Comparison of ENCODE assay signal across 14 cellular contexts in genomic region chr1:37753473-37754321, GRCh38. TPM values are rescaled to one million over a fixed set of nuclear protein-coding genes. Genes with fewer than 3 reads are reported as not detected.
A peak's percentile ranks its signal among the peaks of the same experiment; 100 is the strongest.
DNase-seq lines count a peak whose midpoint lies in the region; ATAC-seq and TF ChIP-seq lines count a peak whose summit lies in the region.
"Had no signal": no experiment of that assay in that cellular context is flagged by ENCODE, and none has a peak within 500 bp of the region (broad histone marks: within the 10 kb centered on the region; RNA-seq: fewer than 3 reads in every experiment).

No MANE protein-coding gene starts in this region.

- H3K79me2 ChIP-seq in OCI-LY3 (ENCODE audit: low read length) (no peaks in the 10 kb centered on the region), GM23248 (ENCODE audit: insufficient read depth) (no peaks in the 10 kb centered on the region)

- peaks cover 31% of the 10 kb centered on the region for H3K27me3 Mint-ChIP-seq in T-helper 2 cell treated with Interferon-gamma antibody and Interleukin-4, amounts not matched to agents 5 μg/mL and 100 μg/mL, for 36 hours (ENCODE audit: low read depth)
- H3K27me3 Mint-ChIP-seq in endodermal cell (ENCODE audit: insufficient read depth) = peaks cover 36% of the 10 kb centered on the region
- peaks cover 43% of the 10 kb centered on the region for H3K27me3 Mint-ChIP-seq in osteocyte (ENCODE audit: unreplicated experiment)

- H3K27ac ChIP-seq in OCI-LY3 (ENCODE audit: low read length) (no peak overlapping the region), endodermal cell (ENCODE audit: low read depth, low read length) (no peak overlapping the region), GM23248 (no peak overlapping the region), esophagus muscularis mucosa (replicated peaks in 1 of 4) (no peak overlapping the region)
- H3K27ac ChIP-seq: breast epithelium, left ventricle myocardium inferior, SJSA1 had no signal

- H2AFZ ChIP-seq in OCI-LY3 (ENCODE audit: low read depth, low read length) = no peak overlapping the region
- H2AFZ ChIP-seq in GM23248 = no peak overlapping the region

- no peak overlapping the region for H3K9ac ChIP-seq in OCI-LY3 (ENCODE audit: low read length)
- H3K9ac ChIP-seq in endodermal cell (ENCODE audit: extremely low read depth, low read length, poor library complexity, severe bottlenecking) = no peak overlapping the region
- no peak overlapping the region for H3K9ac ChIP-seq in GM23248

- TF ChIP-seq EP300 in esophagus muscularis mucosa (IDR thresholded peaks at IDR 0.05) = no peak

- TF ChIP-seq CTCF in OCI-LY3 (IDR thresholded peaks at IDR 0.05; ENCODE audit: low read depth, low read length) (no peak), endodermal cell (conservative IDR thresholded peaks at IDR 0.05) (no peak), osteocyte (IDR thresholded peaks at IDR 0.05) (no peak), esophagus muscularis mucosa (IDR thresholded peaks at IDR 0.05) (no peak)

- no peaks in the 10 kb centered on the region for H3K36me3 Mint-ChIP-seq in T-helper 2 cell treated with Interferon-gamma antibody and Interleukin-4, amounts not matched to agents 5 μg/mL and 100 μg/mL, for 36 hours (ENCODE audit: low read depth)
- H3K36me3 Mint-ChIP-seq in endodermal cell (ENCODE audit: low read depth) (no peaks in the 10 kb centered on the region), osteocyte (ENCODE audit: unreplicated experiment) (no peaks in the 10 kb centered on the region)

- no peaks in the 10 kb centered on the region for H3K9me3 Mint-ChIP-seq in T-helper 2 cell treated with Interferon-gamma antibody and Interleukin-4, amounts not matched to agents 5 μg/mL and 100 μg/mL, for 36 hours
- H3K9me3 Mint-ChIP-seq in endodermal cell = no peaks in the 10 kb centered on the region
- no peaks in the 10 kb centered on the region for H3K9me3 Mint-ChIP-seq in osteocyte (ENCODE audit: unreplicated experiment)

- in situ Hi-C loops in GM23248 (cut with MboI) = no loop called here

- H4K20me1 ChIP-seq in OCI-LY3 (ENCODE audit: insufficient read depth, low read length) (no peaks in the 10 kb centered on the region), GM23248 (ENCODE audit: insufficient read depth) (no peaks in the 10 kb centered on the region)

- no peak for DNase-seq in T-helper 2 cell treated with Interferon-gamma antibody and Interleukin-4, amounts not matched to agents 5 μg/mL and 100 μg/mL, for 36 hours (ENCODE audit: low spot score)
- DNase-seq in T-helper 2 cell = no peak
- no peak for DNase-seq in endodermal cell
- DNase-seq in osteocyte (ENCODE audit: extremely low spot score, unreplicated experiment) = no peak
- no peak for DNase-seq in GM23248
- DNase-seq in esophagus muscularis mucosa (ENCODE audit: extremely low spot score) = no peak
- DNase-seq: GDM1, left ventricle myocardium inferior had no signal

- H3K9me3 ChIP-seq in OCI-LY3 (ENCODE audit: insufficient read depth, low read length) = no peaks in the 10 kb centered on the region
- no peaks in the 10 kb centered on the region for H3K9me3 ChIP-seq in endodermal cell (ENCODE audit: control insufficient read depth, low read length)
- H3K9me3 ChIP-seq in GM23248 (ENCODE audit: low read depth) = no peaks in the 10 kb centered on the region
- H3K9me3 ChIP-seq in esophagus muscularis mucosa = no peaks in the 10 kb centered on the region
- H3K9me3 ChIP-seq: breast epithelium, left ventricle myocardium inferior, SJSA1 had no signal

- H3K4me2 ChIP-seq in OCI-LY3 (ENCODE audit: low read length) = peak overlapping the region; percentile 30; the same call in 1 of the 2 replicates
- H3K4me2 ChIP-seq in GM23248 (ENCODE audit: unreplicated experiment) = no peak overlapping the region

- H3K27me3 ChIP-seq in OCI-LY3 (ENCODE audit: low read depth, low read length) (0 out of 2 replicates have a peak, but pooled peaks cover 3% of the 10 kb centered on the region), endodermal cell (ENCODE audit: control insufficient read depth, insufficient read depth, low read length, poor library complexity, severe bottlenecking) (peaks cover 97% of the 10 kb centered on the region), GM23248 (replicated peaks; ENCODE audit: insufficient read depth) (peaks cover 61% of the 10 kb centered on the region), esophagus muscularis mucosa (peaks cover 0 to 100% (median 31%) of the 10 kb centered on the region in 4 donors)

- no peaks in the 10 kb centered on the region for H3K4me1 Mint-ChIP-seq in T-helper 2 cell treated with Interferon-gamma antibody and Interleukin-4, amounts not matched to agents 5 μg/mL and 100 μg/mL, for 36 hours (ENCODE audit: low read depth)
- H3K4me1 Mint-ChIP-seq in endodermal cell = peaks cover 2% of the 10 kb centered on the region
- H3K4me1 Mint-ChIP-seq in osteocyte (ENCODE audit: unreplicated experiment) = peaks cover 4% of the 10 kb centered on the region

- no peaks in the 10 kb centered on the region for H3K9me2 ChIP-seq in GM23248 (ENCODE audit: insufficient read depth)

- no peak for TF ChIP-seq POLR2A in esophagus muscularis mucosa (IDR thresholded peaks at IDR 0.05; ENCODE audit: low read depth)

- H3K27ac Mint-ChIP-seq in T-helper 2 cell treated with Interferon-gamma antibody and Interleukin-4, amounts not matched to agents 5 μg/mL and 100 μg/mL, for 36 hours = no peak overlapping the region
- H3K27ac Mint-ChIP-seq in endodermal cell = no peak overlapping the region
- no peak overlapping the region for H3K27ac Mint-ChIP-seq in osteocyte (ENCODE audit: unreplicated experiment)

- WGBS in endodermal cell (ENCODE audit: insufficient coverage in 1 of 2, insufficient read length in 1 of 2), 2 experiments = 27 to 38% methylated on average over 16 to 52 of the region's 52 CpGs
- WGBS in GM23248 (ENCODE audit: low coverage in 1 of 2, low lambda C conversion rate in 2 of 2, missing lambda C conversion rate in 2 of 2), 2 experiments = 4 to 5% methylated on average over 21 to 50 of the region's 52 CpGs
- WGBS in esophagus muscularis mucosa = 9% methylated on average over 20 of the region's 52 CpGs

- intact Hi-C loops in esophagus muscularis mucosa (cut with DNase I) = no loop called here

- H3K4me1 ChIP-seq in OCI-LY3 (ENCODE audit: low read length) (peaks cover 3% of the 10 kb centered on the region; the same call in 1 of the 2 replicates), endodermal cell (ENCODE audit: control insufficient read depth, insufficient read depth, low read length) (no peaks in the 10 kb centered on the region), GM23248 (ENCODE audit: insufficient read depth) (no peaks in the 10 kb centered on the region), esophagus muscularis mucosa (peaks cover 0 to 20% (median 14%) of the 10 kb centered on the region in 4 donors)
- H3K4me1 ChIP-seq: breast epithelium, left ventricle myocardium inferior, SJSA1 had no signal

- H3K36me3 ChIP-seq in OCI-LY3 (replicated peaks; ENCODE audit: low read depth, low read length) (no peaks in the 10 kb centered on the region), endodermal cell (ENCODE audit: control insufficient read depth, insufficient read depth, low read length) (no peaks in the 10 kb centered on the region), GM23248 (ENCODE audit: low read depth) (no peaks in the 10 kb centered on the region), esophagus muscularis mucosa (no peaks in the 10 kb centered on the region)
- H3K36me3 ChIP-seq: breast epithelium, left ventricle myocardium inferior, SJSA1 had no signal

- ATAC-seq in GM18517 (IDR thresholded peaks at IDR 0.05; ENCODE audit: unreplicated experiment) = no peak

- peak overlapping the region; percentile 58 for H3K4me3 Mint-ChIP-seq in T-helper 2 cell treated with Interferon-gamma antibody and Interleukin-4, amounts not matched to agents 5 μg/mL and 100 μg/mL, for 36 hours
- H3K4me3 Mint-ChIP-seq in endodermal cell (peak overlapping the region; percentile 44), osteocyte (ENCODE audit: unreplicated experiment) (peak overlapping the region; percentile 53)

- H3F3A ChIP-seq in GM23248 (ENCODE audit: insufficient read depth) = no peaks in the 10 kb centered on the region

- H3K4me3 ChIP-seq in OCI-LY3 (ENCODE audit: low read length) (peak overlapping the region; percentile 66), endodermal cell (ENCODE audit: low read length) (no peak overlapping the region), GM23248 (no peak overlapping the region), esophagus muscularis mucosa (peak overlapping the region in 1 of 4 donors; percentile 42)
- H3K4me3 ChIP-seq: SJSA1 had no signal

RNA-seq across cellular contexts. Expression of gene EPHA10, which starts 11.2 kb away (rescaled TPM):
- total RNA-seq in endodermal cell (under 1 TPM in 1 of 2 donors, not detected in 1; 0.42 TPM), osteocyte (not detected in 2 replicates), esophagus muscularis mucosa (under 1 TPM; 0.17 to 0.83 (median 0.39) TPM)
- 0.57 TPM for polyA plus RNA-seq in endodermal cell (2013, experiment 1 of 2)
- polyA plus RNA-seq in endodermal cell (2013, experiment 2 of 2) = 0.54 TPM
- total RNA-seq in GM23248 (2014; rRNA removed; shearing (Covaris generic)) = not detected in 2 replicates
- not detected in 2 replicates for polyA plus RNA-seq in GM23248 (2016; fragmentation: Nextera tagmentation; extraction: Ambion mirVana)
- total RNA-seq: pulmonary artery endothelial cell, SJSA1 had no signal
- polyA plus RNA-seq: fibroblast of lung had no signal

RNA-seq across cellular contexts. Expression of gene MANEAL, which starts 40.0 kb away (rescaled TPM):
- total RNA-seq in endodermal cell (1 to 10 TPM; 7.0 to 9.6 TPM), osteocyte (5.2 TPM in 2 replicates), esophagus muscularis mucosa (1 to 10 TPM; 1.2 to 3.3 (median 1.5) TPM)
- 5.9 TPM for polyA plus RNA-seq in endodermal cell (2013, experiment 1 of 2)
- 5.0 TPM for polyA plus RNA-seq in endodermal cell (2013, experiment 2 of 2)
- 0.65 and 1.8 TPM in 2 replicates for total RNA-seq in GM23248 (2014; rRNA removed; shearing (Covaris generic))
- polyA plus RNA-seq in GM23248 (2016; fragmentation: Nextera tagmentation; extraction: Ambion mirVana) = 0.23 TPM in 1 of 2 replicates, not detected in the other

RNA-seq across cellular contexts. Expression of gene C1orf122, which starts 53.9 kb away (rescaled TPM):
- total RNA-seq in endodermal cell (10 to 100 TPM; 57.3 to 60.8 TPM), osteocyte (55.0 and 57.0 TPM in 2 replicates), esophagus muscularis mucosa (100 to 1,000 TPM in 1 of 4 donors, 10 to 100 TPM in 3; 69.9 to 103 (median 94.3) TPM)
- polyA plus RNA-seq in endodermal cell (2013, experiment 1 of 2) = 44.1 TPM
- polyA plus RNA-seq in endodermal cell (2013, experiment 2 of 2) = 40.7 TPM
- total RNA-seq in GM23248 (2014; rRNA removed; shearing (Covaris generic)) = 86.2 and 110 TPM in 2 replicates
- 103 and 108 TPM in 2 replicates for polyA plus RNA-seq in GM23248 (2016; fragmentation: Nextera tagmentation; extraction: Ambion mirVana)

RNA-seq across cellular contexts. Expression of gene YRDC, which starts 54.3 kb away (rescaled TPM):
- total RNA-seq in endodermal cell = 10 to 100 TPM; 21.0 to 21.1 TPM
- 18.1 TPM for polyA plus RNA-seq in endodermal cell (2013, experiment 1 of 2)
- polyA plus RNA-seq in endodermal cell (2013, experiment 2 of 2) = 17.8 TPM
- 12.7 and 14.3 TPM in 2 replicates for total RNA-seq in osteocyte
- 22.4 and 24.9 TPM in 2 replicates for total RNA-seq in GM23248 (2014; rRNA removed; shearing (Covaris generic))
- polyA plus RNA-seq in GM23248 (2016; fragmentation: Nextera tagmentation; extraction: Ambion mirVana) = 12.5 and 13.9 TPM in 2 replicates
- 10 to 100 TPM; 10.8 to 19.1 (median 14.3) TPM for total RNA-seq in esophagus muscularis mucosa
